24 cellular contexts compared by ENCODE assay signal in genomic region chr5:41157272-41157671, GRCh38. TPM values are rescaled to one million over a fixed set of nuclear protein-coding genes. Genes with fewer than 3 reads are reported as not detected.
"Had no signal": no experiment of that assay in that cellular context is flagged by ENCODE, and none has a peak within 500 bp of the region (broad histone marks: within the 10 kb centered on the region; RNA-seq: fewer than 3 reads in every experiment).

No MANE protein-coding gene starts in this region.

- H3K4me3 ChIP-seq: coronary artery, hepatocyte, lower lobe of right lung, pancreas, smooth muscle cell, suprapubic skin, upper lobe of right lung had no signal

- H3K27me3 ChIP-seq: brain microvascular endothelial cell, hepatocyte, neutrophil, pancreas, suprapubic skin, upper lobe of right lung had no signal

- H3K36me3 Mint-ChIP-seq: natural killer cell treated with Interleukin-12 subunit alpha and Interleukin-12 subunit beta and Interleukin-15 and Interleukin-18, amount 100 ng/mL, for 72 hours; T-cell; WTC11 had no signal

- H3K79me2 ChIP-seq: hepatocyte had no signal

- H3K9me3 ChIP-seq: lower lobe of right lung, neutrophil, pancreas, suprapubic skin, upper lobe of right lung had no signal

- H3K27me3 Mint-ChIP-seq: activated CD4-positive, alpha-beta T cell treated with anti-CD3 and anti-CD28 coated beads for 36 hours; natural killer cell treated with Interleukin-12 subunit alpha and Interleukin-12 subunit beta and Interleukin-15 and Interleukin-18, amount 100 ng/mL, for 72 hours; stimulated activated naive CD8-positive, alpha-beta T cell treated with anti-CD3 and anti-CD28 coated beads, Interleukin-15, amount 100 ng/mL, for 72 hours; T-cell had no signal

- ATAC-seq: activated CD4-positive, alpha-beta T cell treated with anti-CD3 and anti-CD28 coated beads for 36 hours; activated T-helper 17 cell treated with anti-CD3 and anti-CD28 coated beads, Interleukin-2, amount 50 U/mL, for 72 hours; left cardiac atrium; natural killer cell treated with Interleukin-12 subunit alpha and Interleukin-12 subunit beta and Interleukin-15 and Interleukin-18, amount 100 ng/mL, for 72 hours; sciatic nerve; stimulated activated naive CD8-positive, alpha-beta T cell treated with anti-CD3 and anti-CD28 coated beads, Interleukin-15, amount 100 ng/mL, for 72 hours; T-cell; upper lobe of right lung; WTC11 had no signal

- H3K4me1 ChIP-seq: lower lobe of right lung, upper lobe of right lung had no signal

- H3K27ac ChIP-seq: brain microvascular endothelial cell, coronary artery, hepatocyte, lower lobe of right lung, neutrophil, suprapubic skin, upper lobe of right lung had no signal

- H3K36me3 ChIP-seq: brain microvascular endothelial cell, lower lobe of right lung, neutrophil, suprapubic skin, upper lobe of right lung had no signal

- H3K9me3 Mint-ChIP-seq: stimulated activated naive CD8-positive, alpha-beta T cell treated with anti-CD3 and anti-CD28 coated beads, Interleukin-15, amount 100 ng/mL, for 72 hours; WTC11 had no signal

- H2AFZ ChIP-seq: hepatocyte had no signal

- H3K4me3 Mint-ChIP-seq: activated CD4-positive, alpha-beta T cell treated with anti-CD3 and anti-CD28 coated beads for 36 hours; activated T-helper 17 cell treated with anti-CD3 and anti-CD28 coated beads, Interleukin-2, amount 50 U/mL, for 72 hours; natural killer cell treated with Interleukin-12 subunit alpha and Interleukin-12 subunit beta and Interleukin-15 and Interleukin-18, amount 100 ng/mL, for 72 hours; stimulated activated naive CD8-positive, alpha-beta T cell treated with anti-CD3 and anti-CD28 coated beads, Interleukin-15, amount 100 ng/mL, for 72 hours; T-cell; WTC11 had no signal

- DNase-seq: activated CD4-positive, alpha-beta T cell treated with anti-CD3 and anti-CD28 coated beads for 36 hours; activated CD4-positive, alpha-beta T cell treated with anti-CD3 and anti-CD28 coated beads, Interleukin-2, amount 50 U/mL, for 48 hours; activated naive CD4-positive, alpha-beta T cell treated with Interleukin-2 at 50 U/mL for 16 hours; anterior cingulate cortex; brain microvascular endothelial cell; central memory CD4-positive, alpha-beta T cell; left cardiac atrium; lower lobe of right lung; pancreas; stimulated activated CD4-positive, alpha-beta T cell treated with anti-CD3 and anti-CD28 coated beads, Interleukin-4, amount 100 ng/mL, for 1 hour; stimulated activated naive CD8-positive, alpha-beta T cell treated with anti-CD3 and anti-CD28 coated beads, Interleukin-15, amount 100 ng/mL, for 72 hours; T-cell; upper lobe of right lung had no signal

- FAIRE-seq: islet of Langerhans, pancreas had no signal

- H3K4me2 ChIP-seq: hepatocyte, smooth muscle cell had no signal

- H3K27ac Mint-ChIP-seq: activated CD4-positive, alpha-beta T cell treated with anti-CD3 and anti-CD28 coated beads for 36 hours; activated T-helper 17 cell treated with anti-CD3 and anti-CD28 coated beads, Interleukin-2, amount 50 U/mL, for 72 hours; natural killer cell treated with Interleukin-12 subunit alpha and Interleukin-12 subunit beta and Interleukin-15 and Interleukin-18, amount 100 ng/mL, for 72 hours; stimulated activated naive CD8-positive, alpha-beta T cell treated with anti-CD3 and anti-CD28 coated beads, Interleukin-15, amount 100 ng/mL, for 72 hours; T-cell; WTC11 had no signal

- H3K4me1 Mint-ChIP-seq: activated CD4-positive, alpha-beta T cell treated with anti-CD3 and anti-CD28 coated beads for 36 hours; activated T-helper 17 cell treated with anti-CD3 and anti-CD28 coated beads, Interleukin-2, amount 50 U/mL, for 72 hours; stimulated activated naive CD8-positive, alpha-beta T cell treated with anti-CD3 and anti-CD28 coated beads, Interleukin-15, amount 100 ng/mL, for 72 hours; T-cell; WTC11 had no signal

RNA-seq across cellular contexts. Expression of gene C6, which starts 56.1 kb away (rescaled TPM):
- total RNA-seq: activated CD4-positive, alpha-beta T cell treated with anti-CD3 and anti-CD28 coated beads for 36 hours; activated T-helper 17 cell treated with anti-CD3 and anti-CD28 coated beads, Interleukin-2, amount 50 U/mL, for 72 hours; glomerular endothelial cell; natural killer cell treated with Interleukin-12 subunit alpha and Interleukin-12 subunit beta and Interleukin-15 and Interleukin-18, amount 100 ng/mL, for 72 hours; smooth muscle cell had no signal
- polyA plus RNA-seq: smooth muscle cell had no signal
